1 cellular context compared by ENCODE assay signal in the genomic region with DNA sequence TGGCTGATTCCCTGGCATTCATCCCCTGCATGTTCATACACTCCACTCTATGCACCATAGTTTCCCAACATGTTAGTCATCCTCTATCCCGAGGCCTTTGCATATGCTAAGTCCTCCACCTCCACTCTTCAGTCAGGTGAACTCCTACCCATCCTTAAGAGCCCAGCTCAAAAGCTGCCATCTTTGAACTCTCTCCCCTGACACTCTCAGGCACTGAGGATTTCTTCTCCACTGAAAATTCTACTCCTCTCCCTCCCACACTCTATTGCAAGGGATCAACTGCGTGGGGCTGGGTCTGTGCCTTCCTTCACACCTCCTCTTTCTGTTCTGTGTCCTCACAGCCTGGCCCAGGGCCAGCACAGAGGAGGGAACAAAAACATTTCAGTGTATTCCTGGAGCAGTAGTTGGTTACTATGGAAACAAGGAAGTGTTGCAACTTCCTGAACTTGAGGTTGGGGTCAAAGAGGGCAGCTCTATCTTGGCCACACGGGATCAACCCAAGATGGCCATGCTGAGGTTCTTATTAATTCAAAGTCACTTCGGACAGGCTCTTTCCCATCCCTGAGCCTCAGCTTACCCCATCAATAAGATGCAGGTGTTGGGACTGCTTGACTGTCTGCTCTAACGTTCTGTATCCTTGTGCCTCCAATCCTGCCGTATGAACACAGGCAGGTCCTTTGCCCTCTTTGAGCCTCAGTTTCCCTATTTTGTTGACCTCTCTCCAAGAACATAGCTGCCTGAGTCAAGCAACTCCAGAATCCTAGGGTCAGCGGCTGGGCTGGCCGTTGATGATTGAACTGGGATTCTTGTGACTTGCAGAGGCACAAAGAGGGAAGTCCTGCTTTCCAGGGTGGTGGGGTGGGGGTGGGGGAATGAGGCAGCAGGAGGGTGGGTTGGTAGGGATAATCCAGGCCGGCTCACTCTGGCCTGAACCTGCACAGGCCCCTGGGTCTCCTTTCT.
A peak's percentile ranks its signal among the peaks of the same experiment; 100 is the strongest.
TF ChIP-seq lines count a peak whose summit lies in the region.

No MANE protein-coding gene starts in this region.

TF ChIP-seq in K562, 482 proteins besides CTCF, POLR2A, EP300 and RAD21 (continued from another document and continues in another):
- TF ChIP-seq, protein P1, sequence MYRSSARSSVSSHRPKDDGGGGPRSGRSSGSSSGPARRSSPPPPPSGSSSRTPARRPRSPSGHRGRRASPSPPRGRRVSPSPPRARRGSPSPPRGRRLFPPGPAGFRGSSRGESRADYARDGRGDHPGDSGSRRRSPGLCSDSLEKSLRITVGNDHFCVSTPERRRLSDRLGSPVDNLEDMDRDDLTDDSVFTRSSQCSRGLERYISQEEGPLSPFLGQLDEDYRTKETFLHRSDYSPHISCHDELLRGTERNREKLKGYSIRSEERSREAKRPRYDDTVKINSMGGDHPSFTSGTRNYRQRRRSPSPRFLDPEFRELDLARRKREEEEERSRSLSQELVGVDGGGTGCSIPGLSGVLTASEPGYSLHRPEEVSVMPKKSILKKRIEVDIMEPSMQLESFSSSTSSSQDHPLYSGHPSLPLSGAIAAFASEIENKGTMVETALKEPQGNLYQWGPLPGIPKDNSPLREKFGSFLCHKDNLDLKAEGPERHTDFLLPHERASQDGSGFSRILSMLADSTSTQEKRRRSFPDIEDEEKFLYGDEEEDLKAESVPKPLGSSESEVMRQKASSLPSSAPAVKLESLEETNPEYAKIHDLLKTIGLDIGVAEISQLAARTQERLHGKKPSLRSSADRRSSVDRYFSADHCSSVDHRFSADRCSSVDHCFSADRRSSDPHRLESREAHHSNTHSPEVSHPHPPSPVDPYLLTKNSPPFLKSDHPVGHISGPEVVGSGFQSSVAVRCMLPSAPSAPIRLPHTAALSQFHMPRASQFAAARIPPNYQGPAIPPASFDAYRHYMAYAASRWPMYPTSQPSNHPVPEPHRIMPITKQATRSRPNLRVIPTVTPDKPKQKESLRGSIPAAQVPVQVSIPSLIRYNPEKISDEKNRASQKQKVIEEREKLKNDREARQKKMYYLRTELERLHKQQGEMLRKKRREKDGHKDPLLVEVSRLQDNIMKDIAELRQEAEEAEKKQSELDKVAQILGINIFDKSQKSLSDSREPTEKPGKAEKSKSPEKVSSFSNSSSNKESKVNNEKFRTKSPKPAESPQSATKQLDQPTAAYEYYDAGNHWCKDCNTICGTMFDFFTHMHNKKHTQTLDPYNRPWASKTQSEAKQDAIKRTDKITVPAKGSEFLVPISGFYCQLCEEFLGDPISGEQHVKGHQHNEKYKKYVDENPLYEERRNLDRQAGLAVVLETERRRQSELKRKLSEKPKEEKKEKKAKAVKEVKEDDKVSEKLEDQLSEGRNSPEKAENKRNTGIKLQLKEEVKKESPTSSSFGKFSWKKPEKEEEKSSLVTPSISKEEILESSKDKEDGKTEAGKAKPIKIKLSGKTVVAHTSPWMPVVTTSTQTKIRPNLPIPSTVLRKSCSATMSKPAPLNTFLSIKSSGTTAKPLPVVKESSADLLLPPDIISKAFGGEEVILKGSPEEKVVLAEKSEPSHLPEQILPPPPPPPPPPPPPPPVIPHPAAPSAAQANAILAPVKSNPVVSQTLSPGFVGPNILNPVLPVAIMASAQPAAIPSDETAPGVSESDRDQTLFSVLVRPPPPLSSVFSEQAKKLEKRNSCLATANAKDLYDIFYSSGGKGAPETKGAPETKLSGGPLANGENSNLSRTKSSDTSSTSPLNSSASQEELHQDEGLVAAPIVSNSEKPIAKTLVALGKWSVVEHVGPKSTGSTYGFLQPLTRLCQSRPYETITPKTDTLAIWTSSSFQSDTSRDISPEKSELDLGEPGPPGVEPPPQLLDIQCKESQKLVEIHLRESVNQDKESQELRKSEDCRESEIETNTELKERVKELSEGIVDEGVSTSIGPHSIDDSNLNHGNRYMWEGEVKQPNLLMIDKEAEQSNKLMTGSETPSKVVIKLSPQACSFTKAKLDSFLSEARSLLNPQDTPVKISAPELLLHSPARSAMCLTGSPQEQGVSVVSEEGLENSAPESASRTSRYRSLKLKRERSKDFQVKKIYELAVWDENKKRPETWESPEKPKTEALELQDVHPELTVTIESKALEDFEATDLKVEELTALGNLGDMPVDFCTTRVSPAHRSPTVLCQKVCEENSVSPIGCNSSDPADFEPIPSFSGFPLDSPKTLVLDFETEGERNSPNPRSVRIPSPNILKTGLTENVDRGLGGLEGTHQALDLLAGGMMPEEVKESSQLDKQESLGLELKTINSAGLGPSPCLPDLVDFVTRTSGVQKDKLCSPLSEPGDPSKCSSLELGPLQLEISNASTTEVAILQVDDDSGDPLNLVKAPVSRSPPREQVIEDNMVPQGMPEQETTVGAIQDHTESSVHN (IDR thresholded peaks at IDR 0.05; ENCODE audit: borderline replicate concordance in 1 of 2, low read depth in 1 of 2), result peak in 1 of 2 experiments; percentile 31; a peak in 1 of 4 replicates
- TF ChIP-seq ZNF311 (CRISPR knock-in tag; IDR thresholded peaks at IDR 0.05) (peak; percentile 95), ZNF695 (CRISPR knock-in tag; IDR thresholded peaks at IDR 0.05) (peak; percentile 82; the same call in 1 of the 2 replicates), TARDBP (IDR thresholded peaks at IDR 0.05) (peak; percentile 17; the same call in 1 of the 2 replicates), BMI1 (IDR thresholded peaks at IDR 0.05; ENCODE audit: low read length) (peak; percentile 79; the same call in 1 of the 2 replicates), FOS (IDR thresholded peaks at IDR 0.05; ENCODE audit: extremely low read depth, insufficient read length) (no peak), ELF1 (tag; IDR thresholded peaks at IDR 0.05) (peak; percentile 83), PHB (CRISPR knock-in tag; IDR thresholded peaks at IDR 0.05) (0 out of 2 replicates have a peak, but pooled peaks have one; percentile 47), CSDE1 (IDR thresholded peaks at IDR 0.05) (peak in 1 of 2 experiments; percentile 95; a peak in 2 of 4 replicates), RHOXF2B (CRISPR knock-in tag; conservative IDR thresholded peaks at IDR 0.05) (peak; percentile 93; the same call in 1 of the 2 replicates), ZNF717 (CRISPR knock-in tag; IDR thresholded peaks at IDR 0.05) (no peak), GABPB2 (CRISPR knock-in tag; conservative IDR thresholded peaks at IDR 0.05) (0 out of 2 replicates have a peak, but pooled peaks have one; percentile 10)
- TF ChIP-seq, protein P2, sequence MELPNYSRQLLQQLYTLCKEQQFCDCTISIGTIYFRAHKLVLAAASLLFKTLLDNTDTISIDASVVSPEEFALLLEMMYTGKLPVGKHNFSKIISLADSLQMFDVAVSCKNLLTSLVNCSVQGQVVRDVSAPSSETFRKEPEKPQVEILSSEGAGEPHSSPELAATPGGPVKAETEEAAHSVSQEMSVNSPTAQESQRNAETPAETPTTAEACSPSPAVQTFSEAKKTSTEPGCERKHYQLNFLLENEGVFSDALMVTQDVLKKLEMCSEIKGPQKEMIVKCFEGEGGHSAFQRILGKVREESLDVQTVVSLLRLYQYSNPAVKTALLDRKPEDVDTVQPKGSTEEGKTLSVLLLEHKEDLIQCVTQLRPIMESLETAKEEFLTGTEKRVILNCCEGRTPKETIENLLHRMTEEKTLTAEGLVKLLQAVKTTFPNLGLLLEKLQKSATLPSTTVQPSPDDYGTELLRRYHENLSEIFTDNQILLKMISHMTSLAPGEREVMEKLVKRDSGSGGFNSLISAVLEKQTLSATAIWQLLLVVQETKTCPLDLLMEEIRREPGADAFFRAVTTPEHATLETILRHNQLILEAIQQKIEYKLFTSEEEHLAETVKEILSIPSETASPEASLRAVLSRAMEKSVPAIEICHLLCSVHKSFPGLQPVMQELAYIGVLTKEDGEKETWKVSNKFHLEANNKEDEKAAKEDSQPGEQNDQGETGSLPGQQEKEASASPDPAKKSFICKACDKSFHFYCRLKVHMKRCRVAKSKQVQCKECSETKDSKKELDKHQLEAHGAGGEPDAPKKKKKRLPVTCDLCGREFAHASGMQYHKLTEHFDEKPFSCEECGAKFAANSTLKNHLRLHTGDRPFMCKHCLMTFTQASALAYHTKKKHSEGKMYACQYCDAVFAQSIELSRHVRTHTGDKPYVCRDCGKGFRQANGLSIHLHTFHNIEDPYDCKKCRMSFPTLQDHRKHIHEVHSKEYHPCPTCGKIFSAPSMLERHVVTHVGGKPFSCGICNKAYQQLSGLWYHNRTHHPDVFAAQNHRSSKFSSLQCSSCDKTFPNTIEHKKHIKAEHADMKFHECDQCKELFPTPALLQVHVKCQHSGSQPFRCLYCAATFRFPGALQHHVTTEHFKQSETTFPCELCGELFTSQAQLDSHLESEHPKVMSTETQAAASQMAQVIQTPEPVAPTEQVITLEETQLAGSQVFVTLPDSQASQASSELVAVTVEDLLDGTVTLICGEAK (IDR thresholded peaks at IDR 0.05), result peak; percentile 63; the same call in 1 of the 2 replicates
- TF ChIP-seq, protein P2 (CRISPR knock-in tag; IDR thresholded peaks at IDR 0.05), result no peak
- TF ChIP-seq, protein P3, sequence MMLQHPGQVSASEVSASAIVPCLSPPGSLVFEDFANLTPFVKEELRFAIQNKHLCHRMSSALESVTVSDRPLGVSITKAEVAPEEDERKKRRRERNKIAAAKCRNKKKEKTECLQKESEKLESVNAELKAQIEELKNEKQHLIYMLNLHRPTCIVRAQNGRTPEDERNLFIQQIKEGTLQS (IDR thresholded peaks at IDR 0.05), result peak; percentile 73
- TF ChIP-seq, protein P3 (CRISPR knock-in tag; conservative IDR thresholded peaks at IDR 0.05), result no peak
- TF ChIP-seq, protein P4, sequence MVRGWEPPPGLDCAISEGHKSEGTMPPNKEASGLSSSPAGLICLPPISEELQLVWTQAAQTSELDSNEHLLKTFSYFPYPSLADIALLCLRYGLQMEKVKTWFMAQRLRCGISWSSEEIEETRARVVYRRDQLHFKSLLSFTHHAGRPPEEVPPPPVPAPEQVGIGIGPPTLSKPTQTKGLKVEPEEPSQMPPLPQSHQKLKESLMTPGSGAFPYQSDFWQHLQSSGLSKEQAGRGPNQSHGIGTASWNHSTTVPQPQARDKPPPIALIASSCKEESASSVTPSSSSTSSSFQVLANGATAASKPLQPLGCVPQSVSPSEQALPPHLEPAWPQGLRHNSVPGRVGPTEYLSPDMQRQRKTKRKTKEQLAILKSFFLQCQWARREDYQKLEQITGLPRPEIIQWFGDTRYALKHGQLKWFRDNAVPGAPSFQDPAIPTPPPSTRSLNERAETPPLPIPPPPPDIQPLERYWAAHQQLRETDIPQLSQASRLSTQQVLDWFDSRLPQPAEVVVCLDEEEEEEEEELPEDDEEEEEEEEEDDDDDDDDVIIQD (CRISPR knock-in tag; IDR thresholded peaks at IDR 0.05), result peak; percentile 88
- TF ChIP-seq, protein P5, sequence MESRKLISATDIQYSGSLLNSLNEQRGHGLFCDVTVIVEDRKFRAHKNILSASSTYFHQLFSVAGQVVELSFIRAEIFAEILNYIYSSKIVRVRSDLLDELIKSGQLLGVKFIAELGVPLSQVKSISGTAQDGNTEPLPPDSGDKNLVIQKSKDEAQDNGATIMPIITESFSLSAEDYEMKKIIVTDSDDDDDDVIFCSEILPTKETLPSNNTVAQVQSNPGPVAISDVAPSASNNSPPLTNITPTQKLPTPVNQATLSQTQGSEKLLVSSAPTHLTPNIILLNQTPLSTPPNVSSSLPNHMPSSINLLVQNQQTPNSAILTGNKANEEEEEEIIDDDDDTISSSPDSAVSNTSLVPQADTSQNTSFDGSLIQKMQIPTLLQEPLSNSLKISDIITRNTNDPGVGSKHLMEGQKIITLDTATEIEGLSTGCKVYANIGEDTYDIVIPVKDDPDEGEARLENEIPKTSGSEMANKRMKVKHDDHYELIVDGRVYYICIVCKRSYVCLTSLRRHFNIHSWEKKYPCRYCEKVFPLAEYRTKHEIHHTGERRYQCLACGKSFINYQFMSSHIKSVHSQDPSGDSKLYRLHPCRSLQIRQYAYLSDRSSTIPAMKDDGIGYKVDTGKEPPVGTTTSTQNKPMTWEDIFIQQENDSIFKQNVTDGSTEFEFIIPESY (CRISPR knock-in tag; IDR thresholded peaks at IDR 0.05), result no peak
- TF ChIP-seq, protein P6, sequence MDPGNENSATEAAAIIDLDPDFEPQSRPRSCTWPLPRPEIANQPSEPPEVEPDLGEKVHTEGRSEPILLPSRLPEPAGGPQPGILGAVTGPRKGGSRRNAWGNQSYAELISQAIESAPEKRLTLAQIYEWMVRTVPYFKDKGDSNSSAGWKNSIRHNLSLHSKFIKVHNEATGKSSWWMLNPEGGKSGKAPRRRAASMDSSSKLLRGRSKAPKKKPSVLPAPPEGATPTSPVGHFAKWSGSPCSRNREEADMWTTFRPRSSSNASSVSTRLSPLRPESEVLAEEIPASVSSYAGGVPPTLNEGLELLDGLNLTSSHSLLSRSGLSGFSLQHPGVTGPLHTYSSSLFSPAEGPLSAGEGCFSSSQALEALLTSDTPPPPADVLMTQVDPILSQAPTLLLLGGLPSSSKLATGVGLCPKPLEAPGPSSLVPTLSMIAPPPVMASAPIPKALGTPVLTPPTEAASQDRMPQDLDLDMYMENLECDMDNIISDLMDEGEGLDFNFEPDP (CRISPR knock-in tag; IDR thresholded peaks at IDR 0.05), result peak; percentile 80; the same call in 1 of the 2 replicates
